ENCODE assay signal across 1 cellular context in the genomic region with DNA sequence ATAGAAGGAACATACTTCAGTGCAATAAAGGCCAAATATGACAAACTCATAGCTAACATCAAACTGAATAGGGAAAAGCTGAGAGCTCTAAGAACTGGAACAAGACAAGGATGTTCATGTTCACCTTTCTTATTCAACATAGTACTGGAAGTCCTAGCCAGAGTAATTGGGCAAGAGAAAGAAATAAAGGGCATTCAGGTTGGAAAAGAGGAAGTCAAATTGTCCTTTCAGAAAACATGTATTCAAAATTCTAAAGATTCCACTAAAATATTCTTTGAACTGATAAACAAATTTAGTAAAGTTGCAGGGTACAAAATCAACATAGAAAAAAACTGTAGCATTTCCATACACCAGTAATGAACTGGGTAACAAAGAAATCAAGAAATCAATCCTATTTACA.
TF ChIP-seq lines count a peak whose summit lies in the region.

No MANE protein-coding gene starts in this region.

TF ChIP-seq in GM12878, 131 proteins besides CTCF, POLR2A, EP300 and RAD21:
- 0 out of 2 replicates have a peak, but pooled peaks have one; percentile 6 for TF ChIP-seq SPI1 (IDR thresholded peaks at IDR 0.05; ENCODE audit: borderline replicate concordance, insufficient read depth, low read depth, low read length)
- TF ChIP-seq, protein P1, sequence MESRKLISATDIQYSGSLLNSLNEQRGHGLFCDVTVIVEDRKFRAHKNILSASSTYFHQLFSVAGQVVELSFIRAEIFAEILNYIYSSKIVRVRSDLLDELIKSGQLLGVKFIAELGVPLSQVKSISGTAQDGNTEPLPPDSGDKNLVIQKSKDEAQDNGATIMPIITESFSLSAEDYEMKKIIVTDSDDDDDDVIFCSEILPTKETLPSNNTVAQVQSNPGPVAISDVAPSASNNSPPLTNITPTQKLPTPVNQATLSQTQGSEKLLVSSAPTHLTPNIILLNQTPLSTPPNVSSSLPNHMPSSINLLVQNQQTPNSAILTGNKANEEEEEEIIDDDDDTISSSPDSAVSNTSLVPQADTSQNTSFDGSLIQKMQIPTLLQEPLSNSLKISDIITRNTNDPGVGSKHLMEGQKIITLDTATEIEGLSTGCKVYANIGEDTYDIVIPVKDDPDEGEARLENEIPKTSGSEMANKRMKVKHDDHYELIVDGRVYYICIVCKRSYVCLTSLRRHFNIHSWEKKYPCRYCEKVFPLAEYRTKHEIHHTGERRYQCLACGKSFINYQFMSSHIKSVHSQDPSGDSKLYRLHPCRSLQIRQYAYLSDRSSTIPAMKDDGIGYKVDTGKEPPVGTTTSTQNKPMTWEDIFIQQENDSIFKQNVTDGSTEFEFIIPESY (IDR thresholded peaks at IDR 0.05) = no peak
